24 cellular contexts compared by ENCODE assay signal in genomic region chr5:149080294-149080693, GRCh38. TPM values are rescaled to one million over a fixed set of nuclear protein-coding genes. Genes with fewer than 3 reads are reported as not detected.
A peak's percentile ranks its signal among the peaks of the same experiment; 100 is the strongest.
DNase-seq lines count a peak whose midpoint lies in the region; ATAC-seq, FAIRE-seq and TF ChIP-seq lines count a peak whose summit lies in the region.
"Had no signal": no experiment of that assay in that cellular context is flagged by ENCODE, and none has a peak within 500 bp of the region (broad histone marks: within the 10 kb centered on the region; RNA-seq: fewer than 3 reads in every experiment).

No MANE protein-coding gene starts in this region.

- POLR2A ChIA-PET in HEK293 (lab: Yijun Ruan, JAX) = no interaction called here

- H3K4me3 ChIP-seq in HEK293 (ENCODE audit: low read depth, low read length) (no peak overlapping the region), small intestine (ENCODE audit: low read depth in 1 of 2, low read length in 2 of 2) (no peak overlapping the region), SJCRH30 (no peak overlapping the region)
- H3K4me3 ChIP-seq: BLaER1 treated with 17β-estradiol and CSF1 and Interleukin-3, amounts not matched to agents 10 nM and 100 nM; GM23338; HAP-1 had no signal

- H3K36me3 ChIP-seq in HEK293 (ENCODE audit: control insufficient read depth in 2 of 2, insufficient read depth in 1 of 2, low read length in 2 of 2) = no peaks in the 10 kb centered on the region
- H3K36me3 ChIP-seq in small intestine (ENCODE audit: control insufficient read depth in 2 of 2, insufficient read depth in 2 of 2, low read length in 2 of 2) = no peaks in the 10 kb centered on the region
- no peaks in the 10 kb centered on the region for H3K36me3 ChIP-seq in SJCRH30
- H3K36me3 ChIP-seq: BE2C; BLaER1 treated with 17β-estradiol and CSF1 and Interleukin-3, amounts not matched to agents 10 nM and 100 nM; HAP-1 had no signal

- 85 to 95% (median 89%) methylated on average over 4 of the region's 4 CpGs for whole genome bisulfite sequencing in small intestine, 3 donors

- no peaks in the 10 kb centered on the region for H3K36me3 Mint-ChIP-seq in T-helper 2 cell treated with Interferon-gamma antibody and Interleukin-4, amounts not matched to agents 5 μg/mL and 100 μg/mL, for 36 hours (ENCODE audit: low read depth)
- no peaks in the 10 kb centered on the region for H3K36me3 Mint-ChIP-seq in T-helper 17 cell (ENCODE audit: low read depth)

- DNase-seq in T-helper 2 cell treated with Interferon-gamma antibody and Interleukin-4, amounts not matched to agents 5 μg/mL and 100 μg/mL, for 36 hours (ENCODE audit: low spot score) = no peak
- DNase-seq in T-helper 2 cell = no peak
- no peak for DNase-seq in T-helper 17 cell
- DNase-seq in small intestine = no peak
- DNase-seq in SJCRH30 = no peak
- DNase-seq in H54 (ENCODE audit: insufficient read length, low spot score) = no peak
- DNase-seq: ACHN; AML-193; BE2C; Calu3; CD4-positive, alpha-beta T cell; COR-L47; DMS79 treated with DMSO at 0.1 percent for 48 hours; GF-D8 had no signal

- H3K9me3 ChIP-seq in HEK293 (ENCODE audit: control insufficient read depth, insufficient read depth, low read depth, low read length) = no peaks in the 10 kb centered on the region
- no peaks in the 10 kb centered on the region for H3K9me3 ChIP-seq in T-helper 17 cell (ENCODE audit: control insufficient read depth, low read length, poor library complexity, severe bottlenecking)
- no peaks in the 10 kb centered on the region for H3K9me3 ChIP-seq in small intestine (ENCODE audit: control insufficient read depth, low read depth)
- H3K9me3 ChIP-seq in SJCRH30 (replicated peaks) = no peaks in the 10 kb centered on the region; the same call in 1 of the 2 replicates
- H3K9me3 ChIP-seq: BE2C, HAP-1 had no signal

- H3K27me3 ChIP-seq in small intestine (ENCODE audit: control insufficient read depth in 2 of 2, insufficient read depth in 2 of 2, low read length in 2 of 2) (no peaks in the 10 kb centered on the region), SJCRH30 (no peaks in the 10 kb centered on the region)
- H3K27me3 ChIP-seq: BE2C; BLaER1 treated with 17β-estradiol and CSF1 and Interleukin-3, amounts not matched to agents 10 nM and 100 nM had no signal

- H3K27ac ChIP-seq in HEK293 (ENCODE audit: extremely low read depth, low read depth, low read length) (no peak overlapping the region), small intestine (ENCODE audit: low read depth in 1 of 2, low read length in 1 of 2) (no peak overlapping the region), SJCRH30 (no peak overlapping the region)
- H3K27ac ChIP-seq: 22Rv1; BLaER1 treated with 17β-estradiol and CSF1 and Interleukin-3, amounts not matched to agents 10 nM and 100 nM had no signal

- no peak for ATAC-seq in T-helper 17 cell
- ATAC-seq: GM23338 had no signal

- no peak for TF ChIP-seq POLR2A in H54 (IDR thresholded peaks at IDR 0.05; ENCODE audit: low read depth, low read length)

- no peaks in the 10 kb centered on the region for H3K9me3 Mint-ChIP-seq in T-helper 2 cell treated with Interferon-gamma antibody and Interleukin-4, amounts not matched to agents 5 μg/mL and 100 μg/mL, for 36 hours
- H3K9me3 Mint-ChIP-seq: CD4-positive, alpha-beta T cell; GM23338 had no signal

- H3K4me1 ChIP-seq in HEK293 (ENCODE audit: control insufficient read depth, insufficient read depth, low read length) (no peaks in the 10 kb centered on the region), small intestine (ENCODE audit: control insufficient read depth in 2 of 2, insufficient read depth in 1 of 2, low read depth in 1 of 2, low read length in 1 of 2) (no peaks in the 10 kb centered on the region), SJCRH30 (no peaks in the 10 kb centered on the region)
- H3K4me1 ChIP-seq: BE2C, HAP-1 had no signal

- CTCF ChIA-PET in HEK293 (lab: Yijun Ruan, JAX) = interaction anchor here (1.0 kb wide), 1 partner anchor 349 kb away, joined by 4 read pairs; no protein-coding TSS in a partner anchor

- no peak for TF ChIP-seq CTCF in HEK293 (tag by site-specific recombination; IDR thresholded peaks at IDR 0.05)

- H3K27ac Mint-ChIP-seq in T-helper 2 cell treated with Interferon-gamma antibody and Interleukin-4, amounts not matched to agents 5 μg/mL and 100 μg/mL, for 36 hours = peak overlapping the region; percentile 9
- H3K27ac Mint-ChIP-seq in T-helper 17 cell = peak overlapping the region; percentile 4
- H3K27ac Mint-ChIP-seq: CD4-positive, alpha-beta T cell; GM23338 had no signal

- H3K27me3 Mint-ChIP-seq in T-helper 2 cell treated with Interferon-gamma antibody and Interleukin-4, amounts not matched to agents 5 μg/mL and 100 μg/mL, for 36 hours (ENCODE audit: low read depth) = peaks cover 22% of the 10 kb centered on the region
- no peaks in the 10 kb centered on the region for H3K27me3 Mint-ChIP-seq in T-helper 17 cell

- H3K4me1 Mint-ChIP-seq in T-helper 2 cell treated with Interferon-gamma antibody and Interleukin-4, amounts not matched to agents 5 μg/mL and 100 μg/mL, for 36 hours (ENCODE audit: low read depth) = peaks cover 10% of the 10 kb centered on the region
- H3K4me1 Mint-ChIP-seq in T-helper 17 cell = peaks cover 14% of the 10 kb centered on the region
- H3K4me1 Mint-ChIP-seq: CD14-positive monocyte, GM23338 had no signal

- peak overlapping the region; percentile 0 for H3K4me3 Mint-ChIP-seq in T-helper 2 cell treated with Interferon-gamma antibody and Interleukin-4, amounts not matched to agents 5 μg/mL and 100 μg/mL, for 36 hours
- no peak overlapping the region for H3K4me3 Mint-ChIP-seq in T-helper 17 cell
- H3K4me3 Mint-ChIP-seq: CD14-positive monocyte, GM23338 had no signal

- FAIRE-seq in small intestine (lab: Jason Lieb, UNC) = no peak
- FAIRE-seq in H54 (lab: Jason Lieb, UNC) = no peak
- FAIRE-seq: A204.1, GM12892, GM19239 had no signal

TF ChIP-seq in HEK293, 187 proteins besides CTCF, POLR2A, EP300 and RAD21 (continues in another document):
- peak; percentile 63; the same call in 1 of the 2 replicates for TF ChIP-seq REST (tag by site-specific recombination; IDR thresholded peaks at IDR 0.05)
- TF ChIP-seq ZNF585B (tag by site-specific recombination; IDR thresholded peaks at IDR 0.05) = no peak
- no peak for TF ChIP-seq ZNF529 (tag by site-specific recombination; IDR thresholded peaks at IDR 0.05; ENCODE audit: insufficient replicate concordance)
- no peak for TF ChIP-seq ZNF184 (tag by site-specific recombination; IDR thresholded peaks at IDR 0.05)
- TF ChIP-seq PRDM6 (tag by site-specific recombination; IDR thresholded peaks at IDR 0.05) = no peak
- peak; percentile 87 for TF ChIP-seq ZNF202 (tag by site-specific recombination; IDR thresholded peaks at IDR 0.05; ENCODE audit: borderline replicate concordance)
- TF ChIP-seq ZNF558 (tag by site-specific recombination; IDR thresholded peaks at IDR 0.05) = 0 out of 2 replicates have a peak, but pooled peaks have one; percentile 27
- TF ChIP-seq ZNF664 (tag by site-specific recombination; IDR thresholded peaks at IDR 0.05) = peak; percentile 52; the same call in 1 of the 2 replicates
- TF ChIP-seq ZBTB21 (tag by site-specific recombination; IDR thresholded peaks at IDR 0.05) = 0 out of 2 replicates have a peak, but pooled peaks have one; percentile 19
- TF ChIP-seq ZNF510 (tag by site-specific recombination; IDR thresholded peaks at IDR 0.05; ENCODE audit: insufficient replicate concordance) = peak; percentile 23
- TF ChIP-seq GLI2 (tag by site-specific recombination; IDR thresholded peaks at IDR 0.05; ENCODE audit: borderline replicate concordance, low read depth) = peak; percentile 24; the same call in 1 of the 2 replicates
- peak; percentile 69; the same call in 1 of the 2 replicates for TF ChIP-seq ZNF623 (tag by site-specific recombination; IDR thresholded peaks at IDR 0.05)
- TF ChIP-seq ZNF350 (tag by site-specific recombination; IDR thresholded peaks at IDR 0.05) = no peak
- peak; percentile 49; the same call in 1 of the 2 replicates for TF ChIP-seq ZXDB (tag by site-specific recombination; IDR thresholded peaks at IDR 0.05)

RNA-seq across cellular contexts. Expression of gene SH3TC2, which starts 17.4 kb away (rescaled TPM):
- 1 to 10 TPM in 1 of 2 donors, under 1 TPM in 1; 0.72 to 5.6 TPM for total RNA-seq in T-helper 17 cell
- under 1 TPM in 1 of 3 donors, not detected in 2; 0.36 TPM for polyA plus RNA-seq in small intestine
- total RNA-seq in SJCRH30 (2014; rRNA removed; shearing (Covaris generic)) = 11.8 and 14.1 TPM in 2 replicates
- total RNA-seq: CD4-positive, alpha-beta T cell; G401 had no signal
